ENCODE assay signal across 8 cellular contexts in genomic region chr3:53166781-53167291, GRCh38. TPM values are rescaled to one million over a fixed set of nuclear protein-coding genes. Genes with fewer than 3 reads are reported as not detected.
DNase-seq lines count a peak whose midpoint lies in the region; ATAC-seq and TF ChIP-seq lines count a peak whose summit lies in the region.

No MANE protein-coding gene starts in this region.

- H3K9me3 ChIP-seq in HEK293 (ENCODE audit: control insufficient read depth, insufficient read depth, low read depth, low read length): no peaks in the 10 kb centered on the region
- no peaks in the 10 kb centered on the region for H3K9me3 ChIP-seq in left ventricle myocardium inferior (replicated peaks)

- H3K36me3 ChIP-seq in HEK293 (ENCODE audit: control insufficient read depth in 2 of 2, insufficient read depth in 1 of 2, low read length in 2 of 2) (peaks cover 0 to 16% of the 10 kb centered on the region in 2 experiments; a peak in 2 of 3 replicates), left ventricle myocardium inferior (no peaks in the 10 kb centered on the region)

- no peak for TF ChIP-seq CTCF in HEK293 (tag by site-specific recombination; IDR thresholded peaks at IDR 0.05)
- TF ChIP-seq CTCF in left ventricle myocardium inferior (IDR thresholded peaks at IDR 0.05; ENCODE audit: borderline replicate concordance): no peak

- no peaks in the 10 kb centered on the region for H3K27me3 ChIP-seq in left ventricle myocardium inferior (ENCODE audit: low read depth)

- H3K27ac ChIP-seq in HEK293 (ENCODE audit: extremely low read depth, low read depth, low read length): no peak overlapping the region
- H3K27ac ChIP-seq in left ventricle myocardium inferior (replicated peaks): peak overlapping the region; percentile 66
- H3K27ac ChIP-seq in substantia nigra (ENCODE audit: low read depth, low read length, poor library complexity, severe bottlenecking): peak overlapping the region; percentile 41

- no peak for ATAC-seq in GM19455 (IDR thresholded peaks at IDR 0.05; ENCODE audit: unreplicated experiment)

- H3K4me3 ChIP-seq in HEK293 (ENCODE audit: low read depth, low read length) (no peak overlapping the region), left ventricle myocardium inferior (peak overlapping the region; percentile 30)

- CTCF ChIA-PET in HEK293 (lab: Yijun Ruan, JAX): interaction anchor here (0.9 kb wide), 1 partner anchor 29 kb away, joined by 3 read pairs; no protein-coding TSS in a partner anchor

- DNase-seq in UCSD-AML1 (lab: John Stamatoyannopoulos, UW; ENCODE audit: unreplicated experiment): peak; percentile 83
- DNase-seq in left ventricle myocardium inferior: peak; percentile 73
- peak in 30 of 49 donors; percentile 13 to 72 (median 34) for DNase-seq in substantia nigra (lab: John Stamatoyannopoulos, UW)
- no peak for DNase-seq in SK-N-DZ (ENCODE audit: low spot score)
- DNase-seq in activated naive CD4-positive, alpha-beta T cell (lab: John Stamatoyannopoulos, UW): no peak
- DNase-seq in effector CD8-positive, alpha-beta T cell (lab: John Stamatoyannopoulos, UW): no peak

- POLR2A ChIA-PET in HEK293 (lab: Yijun Ruan, JAX): no interaction called here

- intact Hi-C loops in left ventricle myocardium inferior (cut with micrococcal nuclease): no loop called here

- H3K4me1 ChIP-seq in HEK293 (ENCODE audit: control insufficient read depth, insufficient read depth, low read length): no peaks in the 10 kb centered on the region
- H3K4me1 ChIP-seq in left ventricle myocardium inferior: peaks cover 39% of the 10 kb centered on the region

TF ChIP-seq in HEK293, 187 proteins besides CTCF, POLR2A, EP300 and RAD21:
- TF ChIP-seq GLIS1 (tag by site-specific recombination; IDR thresholded peaks at IDR 0.05): no peak
- peak; percentile 61 for TF ChIP-seq ZFHX2 (tag by site-specific recombination; conservative IDR thresholded peaks at IDR 0.05)
- TF ChIP-seq ZNF324 (tag by site-specific recombination; IDR thresholded peaks at IDR 0.05): no peak
- peak; percentile 65 for TF ChIP-seq ZIC2 (tag by site-specific recombination; IDR thresholded peaks at IDR 0.05)
- no peak for TF ChIP-seq ZNF112 (tag by site-specific recombination; IDR thresholded peaks at IDR 0.05)
- peak; percentile 43; the same call in 1 of the 2 replicates for TF ChIP-seq EGR2 (tag by site-specific recombination; IDR thresholded peaks at IDR 0.05; ENCODE audit: low read depth)

RNA-seq across cellular contexts. Expression of gene PRKCD, which starts 5.8 kb away (rescaled TPM):
- 13.6 TPM for total RNA-seq in left ventricle myocardium inferior
- polyA plus RNA-seq in SK-N-DZ (2014; cell fraction: cytosol; rRNA removed): 0.83 and 1.1 TPM in 2 replicates
- 1.4 and 14.4 TPM in 2 replicates for polyA plus RNA-seq in SK-N-DZ (2014; cell fraction: nucleus; rRNA removed)

RNA-seq across cellular contexts. Expression of gene RFT1, which starts 36.6 kb away (rescaled TPM):
- 9.4 TPM for total RNA-seq in left ventricle myocardium inferior
- 6.0 and 9.5 TPM in 2 replicates for polyA plus RNA-seq in SK-N-DZ (2014; cell fraction: cytosol; rRNA removed)
- polyA plus RNA-seq in SK-N-DZ (2014; cell fraction: nucleus; rRNA removed): 10.0 and 12.3 TPM in 2 replicates

Comparison
In these comparisons a context has a peak if more than half of its experiments do, and no peak if none do; other contexts are left out.
1. DNase-seq: peak in UCSD-AML1 (single experiment), left ventricle myocardium inferior (single experiment) and substantia nigra (30 of 49); none in SK-N-DZ (single experiment), activated naive CD4-positive, alpha-beta T cell (0 of 4) and effector CD8-positive, alpha-beta T cell (single experiment).